In genomic region chr1:183022202-183023145, GRCh38 we compare ENCODE assay signal across 8 cellular contexts. TPM values are rescaled to one million over a fixed set of nuclear protein-coding genes. Genes with fewer than 3 reads are reported as not detected.
A peak's percentile ranks its signal among the peaks of the same experiment; 100 is the strongest.
DNase-seq lines count a peak whose midpoint lies in the region; ATAC-seq, FAIRE-seq and TF ChIP-seq lines count a peak whose summit lies in the region.

No MANE protein-coding gene starts in this region.

- H3K9ac ChIP-seq in astrocyte (ENCODE audit: low read length): peak overlapping the region; percentile 98

- peak overlapping the region; percentile 84 for H3K4me3 ChIP-seq in BJ (ENCODE audit: low read depth, low read length)
- peak overlapping the region; percentile 83 for H3K4me3 ChIP-seq in Panc1 (ENCODE audit: low read depth in 2 of 2, low read length in 2 of 2)
- peak overlapping the region; percentile 54 for H3K4me3 ChIP-seq in astrocyte (ENCODE audit: insufficient read depth, low read depth, low read length)
- peak overlapping the region; percentile 97 for H3K4me3 ChIP-seq in right cardiac atrium (ENCODE audit: low read length)

- intact Hi-C loops in Panc1 (cut with micrococcal nuclease; ENCODE audit: unreplicated experiment) (no loop called here), right cardiac atrium (cut with DNase I) (loop anchor here in 3 of 4 donors (2.0 to 10.0 kb wide), 4 partner anchors 58 to 202 kb away; no protein-coding TSS in a partner anchor)

- H3K4me1 Mint-ChIP-seq in astrocyte (ENCODE audit: low read depth, unreplicated experiment): peaks cover 16% of the 10 kb centered on the region

- TF ChIP-seq CTCF in BJ (IDR thresholded peaks at IDR 0.05; ENCODE audit: insufficient read depth, low read depth, low read length) (no peak), Panc1 (IDR thresholded peaks at IDR 0.05) (no peak), astrocyte (IDR thresholded peaks at IDR 0.05; ENCODE audit: insufficient read depth, low read depth, low read length) (no peak)

- no peaks in the 10 kb centered on the region for H3K27me3 Mint-ChIP-seq in astrocyte (ENCODE audit: low read depth, unreplicated experiment)

- H3K27ac ChIP-seq in Panc1 (ENCODE audit: low read length): peak overlapping the region; percentile 96
- peak overlapping the region; percentile 97 for H3K27ac ChIP-seq in astrocyte (ENCODE audit: low read depth, low read length)
- peak overlapping the region; percentile 100 for H3K27ac ChIP-seq in right cardiac atrium (ENCODE audit: low read length)

- POLR2A ChIA-PET in BJ (lab: Charles Lee): no interaction called here
- POLR2A ChIA-PET in Panc1 (lab: Charles Lee): interaction anchor here (1.1 kb wide), 1 partner anchor 16 kb away, joined by 3 read pairs; no protein-coding TSS in a partner anchor

- H2AFZ ChIP-seq in astrocyte (ENCODE audit: low read depth, low read length): peak overlapping the region; percentile 42

- H3K27me3 ChIP-seq in BJ (ENCODE audit: control insufficient read depth, insufficient read depth, low read length): no peaks in the 10 kb centered on the region
- no peaks in the 10 kb centered on the region for H3K27me3 ChIP-seq in Panc1 (ENCODE audit: control insufficient read depth, insufficient read depth, low read length)
- no peaks in the 10 kb centered on the region for H3K27me3 ChIP-seq in astrocyte (ENCODE audit: insufficient read depth, low read length)
- no peaks in the 10 kb centered on the region for H3K27me3 ChIP-seq in right cardiac atrium (ENCODE audit: control insufficient read depth, insufficient read depth)

- H3K27ac Mint-ChIP-seq in astrocyte (ENCODE audit: unreplicated experiment): peak overlapping the region; percentile 86

- in situ Hi-C loops in Panc1 (cut with HindIII; ENCODE audit: low pct_unique_long_range_greater_than_20kb, low sequenced_read_pairs): no loop called here

- H3K36me3 ChIP-seq in BJ (ENCODE audit: control insufficient read depth, insufficient read depth, low read length) (no peaks in the 10 kb centered on the region; the same call in 1 of the 2 replicates), Panc1 (ENCODE audit: control insufficient read depth, insufficient read depth, low read length) (peaks cover 3% of the 10 kb centered on the region; the same call in 1 of the 2 replicates), astrocyte (ENCODE audit: insufficient read depth, low read length) (no peaks in the 10 kb centered on the region)

- CTCF ChIA-PET in BJ (lab: Yijun Ruan, JAX) (interaction anchor here (0.7 to 1.5 kb wide), 4 partner anchors 60 to 295 kb away, joined by 3 to 5 read pairs (median 3); no protein-coding TSS in a partner anchor), Panc1 (lab: Charles Lee) (no interaction called here)

- peak overlapping the region; percentile 83 for H3K4me2 ChIP-seq in astrocyte (ENCODE audit: low read length)

- H3K9me3 ChIP-seq in Panc1 (ENCODE audit: control insufficient read depth, insufficient read depth, low read depth, low read length): no peaks in the 10 kb centered on the region
- no peaks in the 10 kb centered on the region for H3K9me3 ChIP-seq in astrocyte (ENCODE audit: insufficient read depth, low read depth, low read length)
- no peaks in the 10 kb centered on the region for H3K9me3 ChIP-seq in right cardiac atrium (ENCODE audit: control insufficient read depth, low read length)

- H3K4me3 Mint-ChIP-seq in astrocyte (ENCODE audit: unreplicated experiment): peak overlapping the region; percentile 84

- peaks cover 34% of the 10 kb centered on the region for H4K20me1 ChIP-seq in astrocyte (ENCODE audit: insufficient read depth, low read length)

- peak; percentile 36 for ATAC-seq in GM19023 (IDR thresholded peaks at IDR 0.05; ENCODE audit: unreplicated experiment)
- peak; percentile 29 for ATAC-seq in HG03280 (IDR thresholded peaks at IDR 0.05; ENCODE audit: unreplicated experiment)
- peak; percentile 69 for ATAC-seq in Panc1
- ATAC-seq in right cardiac atrium: peak; percentile 85 to 88

- peaks cover 40% of the 10 kb centered on the region for H3K79me2 ChIP-seq in astrocyte (ENCODE audit: insufficient read depth, low read length)

- H3K36me3 Mint-ChIP-seq in astrocyte (ENCODE audit: low read depth, unreplicated experiment): no peaks in the 10 kb centered on the region

- BruUV-seq in Panc1 (replicated peaks; lab: Mats Ljungman, UMichigan): TSS peak; percentile 97

- peak; percentile 98 for FAIRE-seq in astrocyte (lab: Jason Lieb, UNC)

- H3K9me3 Mint-ChIP-seq in astrocyte (ENCODE audit: unreplicated experiment): no peaks in the 10 kb centered on the region

- H3K4me1 ChIP-seq in Panc1 (ENCODE audit: control insufficient read depth, insufficient read depth, low read length) (peaks cover 48% of the 10 kb centered on the region), astrocyte (ENCODE audit: insufficient read depth, low read length) (peaks cover 25% of the 10 kb centered on the region), right cardiac atrium (ENCODE audit: control insufficient read depth, insufficient read depth, low read length) (no peaks in the 10 kb centered on the region)

- under 1% methylated on average over 57 of the region's 57 CpGs for WGBS in right cardiac atrium

- DNase-seq in BJ (ENCODE audit: low read depth): peak; percentile 93
- peak; percentile 92 for DNase-seq in Panc1 (ENCODE audit: low read depth, low spot score)
- DNase-seq in astrocyte (ENCODE audit: low read depth): peak; percentile 95
- peak; percentile 87 to 93 (median 91) for DNase-seq in right cardiac atrium
- DNase-seq in pons (ENCODE audit: low spot score): peak; percentile 82
- DNase-seq in Kasumi-1 (lab: John Stamatoyannopoulos, UW): no peak

RNA-seq across cellular contexts. Expression of gene LAMC1, which starts 0.7 kb away (rescaled TPM):
- 349 and 360 TPM in 2 replicates for polyA plus RNA-seq in BJ (2011; rRNA removed)
- 307 and 333 TPM in 2 replicates for polyA minus RNA-seq in BJ (2011; rRNA and poly(A)+ RNA removed)
- total RNA-seq in Panc1 (2021; ENCODE audit: unreplicated experiment): 113 TPM
- 81.6 TPM for polyA plus RNA-seq in Panc1 (2012; ENCODE audit: insufficient read length)
- 270 and 284 TPM in 2 replicates for total RNA-seq in astrocyte
- total RNA-seq in right cardiac atrium: 100 to 1,000 TPM in 2 of 4 donors, 10 to 100 TPM in 2; 87.1 to 130 (median 112) TPM
- polyA plus RNA-seq in right cardiac atrium: 40.3 TPM

Comparison
In these comparisons a context has a peak if more than half of its experiments do, and no peak if none do; other contexts are left out.
1. DNase-seq: peak in BJ (single experiment), Panc1 (single experiment), astrocyte (single experiment), right cardiac atrium (3 of 3) and pons (single experiment); none in Kasumi-1 (0 of 2).
2. ATAC-seq: peak in every context shown above with its lines; median percentile 86 in right cardiac atrium; 69 in Panc1; 36 in GM19023; 29 in HG03280.
3. Peak in every context shown above with its lines, with median percentiles within 50 percentile points of each other: H3K4me3 ChIP-seq and H3K27ac ChIP-seq.